ENCODE assay signal across 11 cellular contexts in the genomic region with DNA sequence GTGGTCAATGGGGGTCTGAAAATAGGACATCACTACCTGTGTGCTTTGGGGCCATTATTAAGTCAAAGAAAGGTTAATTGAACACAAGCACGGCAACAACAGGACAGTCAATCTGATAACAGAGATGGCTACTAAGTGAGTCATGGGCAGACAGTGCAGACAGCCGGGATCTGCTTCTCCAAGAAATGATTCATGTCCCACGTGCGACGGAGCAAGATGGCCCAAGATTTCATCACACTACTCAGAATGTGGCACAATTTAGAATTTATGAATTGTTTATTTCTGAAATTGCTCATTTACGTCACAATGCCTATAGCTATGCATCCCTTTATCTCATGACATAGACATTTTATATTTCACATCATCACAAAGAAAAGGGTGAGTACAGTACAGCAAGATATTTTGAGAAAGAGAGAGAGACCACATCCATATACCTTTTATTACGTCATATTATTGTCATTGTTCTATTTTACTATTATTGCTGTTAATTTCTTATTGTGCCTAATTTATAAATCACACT.
A peak's percentile ranks its signal among the peaks of the same experiment; 100 is the strongest.
DNase-seq lines count a peak whose midpoint lies in the region; ATAC-seq and TF ChIP-seq lines count a peak whose summit lies in the region.
"Had no signal": no experiment of that assay in that cellular context is flagged by ENCODE, and none has a peak within 500 bp of the region (broad histone marks: within the 10 kb centered on the region; RNA-seq: fewer than 3 reads in every experiment).

No MANE protein-coding gene starts in this region.

- H3K27ac Mint-ChIP-seq in natural killer cell: no peak overlapping the region

- no peaks in the 10 kb centered on the region for H3K27me3 ChIP-seq in kidney epithelial cell (ENCODE audit: control insufficient read depth, insufficient read depth, low read length)
- H3K27me3 ChIP-seq in aorta (ENCODE audit: control insufficient read depth in 1 of 2, insufficient read depth in 2 of 2, low read length in 1 of 2): no peaks in the 10 kb centered on the region
- H3K27me3 ChIP-seq: suprapubic skin had no signal

- TF ChIP-seq CTCF in kidney epithelial cell (IDR thresholded peaks at IDR 0.05; ENCODE audit: insufficient read depth, low read length, poor library complexity, severe bottlenecking) (no peak), natural killer cell (IDR thresholded peaks at IDR 0.05) (no peak)

- H3K36me3 ChIP-seq in kidney epithelial cell (ENCODE audit: control insufficient read depth, insufficient read depth, low read length) (no peaks in the 10 kb centered on the region), aorta (ENCODE audit: control insufficient read depth in 1 of 2, insufficient read depth in 2 of 2, low read length in 1 of 2) (no peaks in the 10 kb centered on the region)
- H3K36me3 ChIP-seq: suprapubic skin had no signal

- peaks cover 0 to 2% of the 10 kb centered on the region in 2 donors for H3K4me1 ChIP-seq in aorta (ENCODE audit: control insufficient read depth in 1 of 2, insufficient read depth in 2 of 2, low read length in 2 of 2)
- H3K4me1 ChIP-seq: suprapubic skin had no signal

- H3K9me3 Mint-ChIP-seq in natural killer cell: no peaks in the 10 kb centered on the region

- H3K4me1 Mint-ChIP-seq in natural killer cell: no peaks in the 10 kb centered on the region

- no peaks in the 10 kb centered on the region for H3K9me3 ChIP-seq in aorta (ENCODE audit: control insufficient read depth, low read length)
- H3K9me3 ChIP-seq: suprapubic skin had no signal

- H3K27me3 Mint-ChIP-seq in natural killer cell (ENCODE audit: low read depth in 2 of 2): peaks cover 37 to 67% of the 10 kb centered on the region in 2 donors

- DNase-seq in AG08396 (ENCODE audit: low spot score) (peak; percentile 64), HS-5 (ENCODE audit: low read depth) (peak; percentile 80), amniotic stem cell (lab: John Stamatoyannopoulos, UW) (peak; percentile 79), kidney epithelial cell (ENCODE audit: low read depth) (peak; percentile 79), NCI-H2227 (lab: John Stamatoyannopoulos, UW; ENCODE audit: unreplicated experiment) (no peak), aorta (no peak), natural killer cell (no peak)
- DNase-seq in activated CD8-positive, alpha-beta memory T cell treated with anti-CD3 and anti-CD28 coated beads, Interleukin-2, amount 50 U/mL, for 48 hours: no peak
- DNase-seq: activated CD8-positive, alpha-beta memory T cell treated with anti-CD3 and anti-CD28 coated beads, Interleukin-2, amount 50 U/mL, for 4 hours; SHP77 had no signal

- H3K4me3 ChIP-seq in kidney epithelial cell (ENCODE audit: low read depth, low read length) (no peak overlapping the region), aorta (ENCODE audit: low read length in 2 of 2) (no peak overlapping the region)
- H3K4me3 ChIP-seq: suprapubic skin had no signal

- H3K36me3 Mint-ChIP-seq in natural killer cell: no peaks in the 10 kb centered on the region

- intact Hi-C loops in aorta (cut with DNase I): loop anchor here (5.0 to 10.0 kb wide), 6 partner anchors 42 to 298 kb away; no protein-coding TSS in a partner anchor
- intact Hi-C loops in natural killer cell (cut with micrococcal nuclease): no loop called here

- WGBS in aorta, 2 donors: 80 to 82% methylated on average over 7 of the region's 7 CpGs

- H3K27ac ChIP-seq in aorta (ENCODE audit: low read depth in 1 of 2, low read length in 2 of 2): no peak overlapping the region
- H3K27ac ChIP-seq: suprapubic skin had no signal

- no peak for ATAC-seq in aorta (ENCODE audit: low FRiP score)
- ATAC-seq in natural killer cell: no peak

- no peak overlapping the region for H3K4me3 Mint-ChIP-seq in natural killer cell

Comparison
In these comparisons a context has a peak if more than half of its experiments do, and no peak if none do; other contexts are left out.
1. DNase-seq: peak in AG08396 (single experiment), HS-5 (single experiment), amniotic stem cell (single experiment) and kidney epithelial cell (single experiment); none in activated CD8-positive, alpha-beta memory T cell treated with anti-CD3 and anti-CD28 coated beads, Interleukin-2, amount 50 U/mL, for 48 hours (single experiment), NCI-H2227 (single experiment), aorta (0 of 2) and natural killer cell (single experiment).